8 cellular contexts compared by ENCODE assay signal in the genomic region with DNA sequence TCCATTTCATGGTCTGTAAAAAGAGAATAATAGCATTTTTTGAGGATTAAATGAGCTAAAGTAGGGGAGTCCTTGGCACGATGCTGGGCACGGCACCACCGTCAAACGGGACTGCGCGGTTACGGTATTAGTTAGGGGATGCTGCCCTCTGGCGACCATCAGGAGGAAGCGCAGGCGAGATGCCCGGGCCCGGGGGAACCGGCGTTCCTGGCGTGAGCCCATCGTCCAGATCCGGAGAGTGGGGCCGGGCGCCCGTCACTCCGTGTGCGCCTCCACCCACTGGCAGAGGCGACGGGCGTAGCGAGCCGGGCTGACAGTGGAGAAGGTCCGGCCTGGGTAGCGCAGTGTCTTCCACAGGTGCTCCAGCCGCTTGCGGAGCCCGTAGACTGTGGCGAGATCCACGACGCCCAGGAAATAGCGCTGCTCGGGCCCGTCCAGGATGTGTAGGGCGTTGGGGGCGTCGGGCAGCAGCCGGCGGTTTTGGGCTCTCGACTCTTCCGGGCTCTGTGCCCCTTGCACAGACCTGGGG. TPM values are rescaled to one million over a fixed set of nuclear protein-coding genes. Genes with fewer than 3 reads are reported as not detected.
DNase-seq lines count a peak whose midpoint lies in the region; ATAC-seq and TF ChIP-seq lines count a peak whose summit lies in the region.

No MANE protein-coding gene starts in this region.

- DNase-seq in ELR (ENCODE audit: low read depth) (peak; percentile 67), LHCN-M2 (ENCODE audit: low read depth) (peak; percentile 42), mammary epithelial cell (no peak), left kidney (ENCODE audit: low read depth, low spot score) (peak; percentile 65)
- DNase-seq in stimulated activated CD4-positive, alpha-beta T cell treated with anti-CD3 and anti-CD28 coated beads, TNF-alpha, amount 100 ng/mL, for 24 hours (ENCODE audit: low read depth in 3 of 3), result peak; percentile 60 to 76 (median 71)

- H3K9me3 ChIP-seq in mammary epithelial cell (replicated peaks; ENCODE audit: insufficient read depth, low read length), result no peaks in the 10 kb centered on the region

- CTCF ChIA-PET in mammary epithelial cell (lab: Charles Lee; ENCODE audit: low non-redundant PET), result interaction anchor here (0.7 kb wide), 2 partner anchors 187 to 352 kb away, joined by 3 read pairs; no protein-coding TSS in a partner anchor

- H3K4me1 ChIP-seq in mammary epithelial cell (ENCODE audit: insufficient read depth, low read length), result peaks cover 44% of the 10 kb centered on the region

- no TSS peak for BruUV-seq in mammary epithelial cell (replicated peaks; lab: Mats Ljungman, UMichigan)

- dilution Hi-C loops in mammary epithelial cell (cut with HindIII; ENCODE audit: low sequenced_read_pairs), result no loop called here

- no peak for ATAC-seq in HG02588 (IDR thresholded peaks at IDR 0.05; ENCODE audit: unreplicated experiment)
- no peak for ATAC-seq in HG03135 (IDR thresholded peaks at IDR 0.05; ENCODE audit: unreplicated experiment)

- H3K36me3 ChIP-seq in mammary epithelial cell (ENCODE audit: insufficient read depth, low read length), result no peaks in the 10 kb centered on the region

- peak overlapping the region; percentile 17; the same call in 1 of the 2 replicates for H3K4me3 ChIP-seq in WI38 (ENCODE audit: low read depth, low read length)
- no peak overlapping the region for H3K4me3 ChIP-seq in mammary epithelial cell (replicated peaks in 1 of 3; ENCODE audit: insufficient read depth in 1 of 3, low read depth in 2 of 3, low read length in 3 of 3)

- H3K9ac ChIP-seq in mammary epithelial cell (ENCODE audit: insufficient read depth, low read length), result no peak overlapping the region

- H2AFZ ChIP-seq in mammary epithelial cell (ENCODE audit: low read depth, low read length), result peak overlapping the region; percentile 20

- intact Hi-C loops in mammary epithelial cell (cut with micrococcal nuclease), result loop anchor here (1.0 kb wide), 2 partner anchors 135 to 331 kb away; a partner anchor contains a TSS

- no peaks in the 10 kb centered on the region for H4K20me1 ChIP-seq in mammary epithelial cell (ENCODE audit: insufficient read depth, low read length)

- H3K27ac ChIP-seq in mammary epithelial cell (ENCODE audit: insufficient read depth, low read depth, low read length), result no peak overlapping the region

- 0% methylated on average over 10 of the region's 45 CpGs for WGBS in mammary epithelial cell (ENCODE audit: low coverage, missing lambda C conversion rate)

- in situ Hi-C loops in mammary epithelial cell (cut with MboI; ENCODE audit: low sequenced_read_pairs in 2 of 2), result loop anchor here in 1 of 2 donors (10.0 kb wide), 1 partner anchor 337 kb away; no protein-coding TSS in a partner anchor

- no peaks in the 10 kb centered on the region for H3K27me3 ChIP-seq in mammary epithelial cell (ENCODE audit: insufficient read depth, low read length)

- peak overlapping the region; percentile 75 for H3K4me2 ChIP-seq in mammary epithelial cell (ENCODE audit: insufficient read depth, low read depth, low read length)

- H3K79me2 ChIP-seq in mammary epithelial cell (ENCODE audit: insufficient read depth, low read length), result no peaks in the 10 kb centered on the region

- TF ChIP-seq CTCF in WI38 (IDR thresholded peaks at IDR 0.05; ENCODE audit: low read depth, low read length) (peak; percentile 73), mammary epithelial cell (conservative IDR thresholded peaks at IDR 0.05 in 1 of 2, IDR thresholded peaks at IDR 0.05 in 1 of 2; ENCODE audit: extremely low read depth in 1 of 2, insufficient read depth in 1 of 2, low read depth in 1 of 2, low read length in 2 of 2) (peak; percentile 79 to 80)

RNA-seq across cellular contexts. Expression of a gene that starts 4.8 kb away (rescaled TPM):
- total RNA-seq in LHCN-M2 (2014; rRNA removed) (41.6 and 50.9 TPM in 2 replicates), mammary epithelial cell (10 to 100 TPM; 14.3 to 19.6 TPM)
- 16.3 TPM for polyA plus RNA-seq in LHCN-M2 (2012)
- polyA plus RNA-seq in mammary epithelial cell, result 21.9 TPM
- 50.2 TPM for polyA minus RNA-seq in mammary epithelial cell

RNA-seq across cellular contexts. Expression of a gene that starts 8.9 kb away (rescaled TPM):
- total RNA-seq in LHCN-M2 (2014; rRNA removed) (2.0 and 2.6 TPM in 2 replicates), mammary epithelial cell (10 to 100 TPM in 1 of 2 donors, 1 to 10 TPM in 1; 6.7 to 11.8 TPM)
- 0.92 TPM for polyA plus RNA-seq in LHCN-M2 (2012)
- polyA plus RNA-seq in mammary epithelial cell, result 4.4 TPM
- polyA minus RNA-seq in mammary epithelial cell, result 0.41 TPM

RNA-seq across cellular contexts. Expression of a gene that starts 16.0 kb away (rescaled TPM):
- total RNA-seq in LHCN-M2 (2014; rRNA removed) (29.0 and 29.5 TPM in 2 replicates), mammary epithelial cell (10 to 100 TPM; 10.0 to 48.7 TPM)
- polyA plus RNA-seq in LHCN-M2 (2012), result 50.1 TPM
- polyA plus RNA-seq in mammary epithelial cell, result 45.2 TPM
- 74.8 TPM for polyA minus RNA-seq in mammary epithelial cell

RNA-seq across cellular contexts. Expression of a gene that starts 22.3 kb away (rescaled TPM):
- total RNA-seq in LHCN-M2 (2014; rRNA removed) (105 and 110 TPM in 2 replicates), mammary epithelial cell (10 to 100 TPM; 28.8 to 29.5 TPM)
- 84.9 TPM for polyA plus RNA-seq in LHCN-M2 (2012)
- 26.6 TPM for polyA plus RNA-seq in mammary epithelial cell
- polyA minus RNA-seq in mammary epithelial cell, result 14.6 TPM

RNA-seq across cellular contexts. Expression of a gene that starts 44.2 kb away (rescaled TPM):
- 75.1 and 85.0 TPM in 2 replicates for total RNA-seq in LHCN-M2 (2014; rRNA removed)
- 189 TPM for polyA plus RNA-seq in LHCN-M2 (2012)
- 10 to 100 TPM; 42.0 to 57.9 TPM for total RNA-seq in mammary epithelial cell
- polyA plus RNA-seq in mammary epithelial cell, result 65.8 TPM
- polyA minus RNA-seq in mammary epithelial cell, result 52.1 TPM
